ENCODE assay signal across 28 cellular contexts in the genomic region with DNA sequence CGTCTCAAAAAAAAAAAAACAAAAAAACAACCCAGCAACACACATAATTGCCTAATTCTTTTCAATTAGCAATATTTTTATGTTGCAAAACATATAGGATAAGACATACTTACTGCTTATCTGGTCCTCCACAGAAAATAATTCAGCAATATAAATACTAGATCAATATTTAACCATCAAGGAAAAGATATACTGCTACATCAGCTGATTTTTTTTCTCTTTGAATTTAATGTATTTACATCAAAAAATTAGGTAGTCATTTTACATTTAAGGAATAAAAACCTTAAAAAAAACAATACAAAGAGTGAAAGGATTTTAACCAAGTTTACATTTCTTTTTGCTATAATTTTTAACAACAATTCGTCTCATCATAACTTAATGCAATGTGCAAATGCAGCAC.
"Had no signal": no experiment of that assay in that cellular context is flagged by ENCODE, and none has a peak within 500 bp of the region (broad histone marks: within the 10 kb centered on the region; RNA-seq: fewer than 3 reads in every experiment).

No MANE protein-coding gene starts in this region.

- H3K4me1 ChIP-seq: psoas muscle, testis, uterus had no signal

- H3K4me2 ChIP-seq: neural progenitor cell, smooth muscle cell had no signal

- H3K36me3 ChIP-seq: neural progenitor cell, ovary, transverse colon, upper lobe of right lung, uterus had no signal

- H3K9ac ChIP-seq: neural progenitor cell, parathyroid adenoma had no signal

- ATAC-seq: natural killer cell; psoas muscle; right cardiac atrium; sciatic nerve; stimulated activated memory B cell treated with anti-CD40 and anti-IgM and Interleukin-4, amounts not matched to agents 10 μg/mL and 1 μg/mL and 100 μg/mL, for 72 hours; stimulated activated naive CD8-positive, alpha-beta T cell treated with anti-CD3 and anti-CD28 coated beads, Interleukin-15, amount 100 ng/mL, for 72 hours; stimulated activated naive CD8-positive, alpha-beta T cell treated with anti-CD3 and anti-CD28 coated beads, Interleukin-15, Interleukin-2, amounts not matched to agents 100 U/mL and 50 U/mL, for 24 hours; upper lobe of right lung had no signal

- H3K9me3 ChIP-seq: ovary, psoas muscle, spleen, suprapubic skin, testis, tibial artery, transverse colon, upper lobe of right lung, uterus had no signal

- DNase-seq: natural killer cell; occipital lobe; ovary; posterior cingulate gyrus; psoas muscle; right cardiac atrium; spleen; stimulated activated CD4-positive, alpha-beta T cell treated with anti-CD3 and anti-CD28 coated beads, Interleukin-12 subunit alpha, Interleukin-12 subunit beta, amount 100 ng/mL, for 4 hours; stimulated activated CD4-positive, alpha-beta T cell treated with anti-CD3 and anti-CD28 coated beads, Interleukin-1b, Interleukin-23, amount 100 ng/mL, for 48 hours; stimulated activated CD4-positive, alpha-beta T cell treated with anti-CD3 and anti-CD28 coated beads, Interleukin-4, amount 100 ng/mL, for 1 hour; stimulated activated CD4-positive, alpha-beta T cell treated with anti-CD3 and anti-CD28 coated beads, Interleukin-4, amount 100 ng/mL, for 4 hours; stimulated activated CD8-positive, alpha-beta memory T cell treated with anti-CD3 and anti-CD28 coated beads, Interleukin-4, amount 100 ng/mL, for 48 hours; stimulated activated naive CD4-positive, alpha-beta T cell; stimulated activated naive CD8-positive, alpha-beta T cell treated with anti-CD3 and anti-CD28 coated beads, Interleukin-15, amount 100 ng/mL, for 72 hours; stimulated activated naive CD8-positive, alpha-beta T cell treated with anti-CD3 and anti-CD28 coated beads, Interleukin-15, Interleukin-2, amounts not matched to agents 100 U/mL and 50 U/mL, for 24 hours; substantia nigra; testis; tibial artery; transverse colon; upper lobe of right lung; uterus had no signal

- H2AFZ ChIP-seq: neural progenitor cell, parathyroid adenoma had no signal

- H3K79me2 ChIP-seq: parathyroid adenoma had no signal

- H3K4me3 ChIP-seq: neural progenitor cell, ovary, psoas muscle, skin epidermis, smooth muscle cell, spleen, suprapubic skin, testis, tibial artery, transverse colon, upper lobe of right lung, uterus had no signal

- H3K27me3 ChIP-seq: neural progenitor cell, ovary, spleen, suprapubic skin, testis, tibial artery, transverse colon, upper lobe of right lung, uterus had no signal

- H3K27ac ChIP-seq: neural progenitor cell, ovary, parathyroid adenoma, psoas muscle, skin epidermis, spleen, suprapubic skin, testis, tibial artery, transverse colon, upper lobe of right lung, uterus had no signal
